In the genomic region with DNA sequence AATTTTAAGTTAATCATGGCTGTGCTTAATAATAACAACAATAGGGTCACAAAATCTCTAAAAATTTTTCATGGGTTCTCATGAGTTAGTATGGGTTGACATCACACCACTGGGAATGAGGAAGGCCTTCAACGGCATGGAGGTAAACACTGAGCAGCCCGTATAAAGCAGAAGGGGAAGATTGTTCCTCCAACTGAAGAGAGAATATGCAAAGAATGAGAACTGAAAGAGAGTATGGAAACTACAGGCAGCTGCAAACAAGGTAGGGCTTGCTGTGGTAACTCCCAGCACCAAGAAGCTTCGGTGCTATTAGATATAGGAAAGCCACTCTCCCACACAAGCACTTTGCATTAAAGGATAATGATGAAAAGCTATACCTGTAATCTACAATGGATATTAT, we compare ENCODE assay signal across 16 cellular contexts.
DNase-seq lines count a peak whose midpoint lies in the region; ATAC-seq and TF ChIP-seq lines count a peak whose summit lies in the region.
"Had no signal": no experiment of that assay in that cellular context is flagged by ENCODE, and none has a peak within 500 bp of the region (broad histone marks: within the 10 kb centered on the region; RNA-seq: fewer than 3 reads in every experiment).

No MANE protein-coding gene starts in this region.

- CTCF ChIA-PET in Caco-2 (lab: Charles Lee): no interaction called here

- BruUV-seq in Caco-2 (replicated peaks; lab: Mats Ljungman, UMichigan): no TSS peak

- H3K36me3 Mint-ChIP-seq in memory B cell (no peaks in the 10 kb centered on the region), Caco-2 (ENCODE audit: insufficient read depth, unreplicated experiment) (no peaks in the 10 kb centered on the region)
- H3K36me3 Mint-ChIP-seq: CD4-positive, CD25-positive, alpha-beta regulatory T cell had no signal

- DNase-seq in memory B cell (ENCODE audit: low spot score in 2 of 2) (no peak), Caco-2 (no peak), NCI-H526 treated with DMSO at 0.1 percent for 48 hours (lab: John Stamatoyannopoulos, UW) (no peak), NCI-H2107 treated with DMSO at 0.1 percent for 48 hours (lab: John Stamatoyannopoulos, UW; ENCODE audit: unreplicated experiment) (no peak)
- DNase-seq: ACHN; Calu3; CD4-positive, CD25-positive, alpha-beta regulatory T cell; DMS 273 treated with DMSO at 0.1 percent for 48 hours; DMS79; HCEC 1CT; HFFc6 had no signal

- TF ChIP-seq CTCF in Caco-2 (IDR thresholded peaks at IDR 0.05; ENCODE audit: insufficient read depth in 1 of 2, low read depth in 1 of 2, low read length in 1 of 2, severe bottlenecking in 1 of 2, unreplicated experiment in 1 of 2): no peak

- H3K4me1 Mint-ChIP-seq in memory B cell: no peaks in the 10 kb centered on the region
- H3K4me1 Mint-ChIP-seq in Caco-2 (ENCODE audit: low read depth, unreplicated experiment): no peaks in the 10 kb centered on the region
- H3K4me1 Mint-ChIP-seq: CD4-positive, CD25-positive, alpha-beta regulatory T cell had no signal

- H3K4me3 ChIP-seq in Caco-2 (ENCODE audit: low read depth, low read length): no peak overlapping the region
- H3K4me3 ChIP-seq: BLaER1 treated with 17β-estradiol and CSF1 and Interleukin-3, amounts not matched to agents 10 nM and 100 nM had no signal

- ATAC-seq in GM21717 (IDR thresholded peaks at IDR 0.05; ENCODE audit: unreplicated experiment): peak; percentile 63
- peak; percentile 55 for ATAC-seq in HG03565 (IDR thresholded peaks at IDR 0.05; ENCODE audit: unreplicated experiment)
- ATAC-seq in memory B cell (ENCODE audit: low read depth): peak; percentile 21
- no peak for ATAC-seq in GM19455 (IDR thresholded peaks at IDR 0.05; ENCODE audit: unreplicated experiment)
- ATAC-seq: HepG2 had no signal

- no peaks in the 10 kb centered on the region for H3K36me3 ChIP-seq in Caco-2 (ENCODE audit: control insufficient read depth, insufficient read depth, low read length)
- H3K36me3 ChIP-seq: BLaER1 treated with 17β-estradiol and CSF1 and Interleukin-3, amounts not matched to agents 10 nM and 100 nM had no signal

- H3K27me3 Mint-ChIP-seq in memory B cell: no peaks in the 10 kb centered on the region
- H3K27me3 Mint-ChIP-seq in Caco-2 (ENCODE audit: insufficient read depth, unreplicated experiment): no peaks in the 10 kb centered on the region
- H3K27me3 Mint-ChIP-seq: CD4-positive, CD25-positive, alpha-beta regulatory T cell had no signal

- H3K4me1 ChIP-seq in Caco-2: no peaks in the 10 kb centered on the region
- H3K4me1 ChIP-seq: BLaER1 treated with 17β-estradiol and CSF1 and Interleukin-3, amounts not matched to agents 10 nM and 100 nM had no signal

- H3K4me3 Mint-ChIP-seq in memory B cell: no peak overlapping the region
- H3K4me3 Mint-ChIP-seq in Caco-2 (ENCODE audit: unreplicated experiment): no peak overlapping the region
- H3K4me3 Mint-ChIP-seq: CD4-positive, CD25-positive, alpha-beta regulatory T cell; HFFc6 had no signal

- no peak overlapping the region for H3K27ac Mint-ChIP-seq in memory B cell
- no peak overlapping the region for H3K27ac Mint-ChIP-seq in Caco-2 (ENCODE audit: unreplicated experiment)
- H3K27ac Mint-ChIP-seq: CD4-positive, CD25-positive, alpha-beta regulatory T cell; HFFc6 had no signal

- no peaks in the 10 kb centered on the region for H3K9me3 ChIP-seq in Caco-2
- H3K9me3 ChIP-seq: BLaER1 treated with 17β-estradiol and CSF1 and Interleukin-3, amounts not matched to agents 10 nM and 100 nM had no signal

- intact Hi-C loops in Caco-2 (cut with micrococcal nuclease; ENCODE audit: unreplicated experiment): no loop called here

- POLR2A ChIA-PET in Caco-2 (lab: Charles Lee): no interaction called here

- H3K9me3 Mint-ChIP-seq in memory B cell (no peaks in the 10 kb centered on the region), Caco-2 (ENCODE audit: unreplicated experiment) (no peaks in the 10 kb centered on the region)

- no peaks in the 10 kb centered on the region for H3K27me3 ChIP-seq in Caco-2 (replicated peaks; ENCODE audit: control insufficient read depth, insufficient read depth, low read length)
- H3K27me3 ChIP-seq: BLaER1 treated with 17β-estradiol and CSF1 and Interleukin-3, amounts not matched to agents 10 nM and 100 nM had no signal
